Comparison of ENCODE assay signal across 8 cellular contexts in the genomic region with DNA sequence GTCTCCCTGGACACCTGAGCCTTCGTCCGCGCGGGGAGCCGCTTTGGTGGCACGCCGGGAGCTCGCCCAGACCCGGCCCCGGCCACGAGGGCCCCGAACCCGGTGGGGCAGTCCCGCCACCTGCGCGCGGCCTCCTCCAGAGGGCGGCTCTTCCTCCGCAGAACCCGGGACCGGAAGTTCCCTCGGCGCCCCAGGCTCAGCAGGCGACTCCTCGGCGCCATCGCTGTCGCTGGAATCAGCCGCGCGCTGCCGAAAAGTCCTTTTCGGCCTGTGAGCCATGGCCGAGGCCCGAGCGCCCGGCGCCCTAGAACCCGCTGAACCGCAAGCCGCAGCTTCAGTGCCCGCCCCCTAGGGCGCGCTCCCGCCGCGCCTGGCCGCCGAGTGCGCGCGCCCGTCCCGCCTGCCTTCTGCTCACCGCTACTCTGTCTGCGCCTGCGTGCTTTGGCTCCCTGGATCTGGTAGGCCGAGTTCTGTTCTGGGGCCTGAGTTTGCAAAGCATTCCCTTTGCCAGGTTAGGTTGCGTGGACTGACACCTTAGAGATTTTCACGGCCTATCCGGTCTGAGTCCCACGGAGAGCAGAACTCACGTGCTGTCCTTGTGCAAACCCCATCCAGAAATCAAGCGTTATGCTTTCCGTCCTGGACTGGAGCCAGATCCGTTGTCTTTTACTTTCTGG. TPM values are rescaled to one million over a fixed set of nuclear protein-coding genes. Genes with fewer than 3 reads are reported as not detected.
DNase-seq lines count a peak whose midpoint lies in the region; ATAC-seq and TF ChIP-seq lines count a peak whose summit lies in the region.

A gene (minus strand): TSS at position 339 of the 677 bp plus-strand sequence. CDS start 60 bp downstream, at position 279.

- no peaks in the 10 kb centered on the region; the same call in 1 of the 2 replicates for H3K79me2 ChIP-seq in H9 (ENCODE audit: insufficient read depth, low read length)

- TF ChIP-seq CTCF in H9 (conservative IDR thresholded peaks at IDR 0.05) (peak; percentile 57), foreskin keratinocyte (conservative IDR thresholded peaks at IDR 0.05) (peak; percentile 62), subcutaneous adipose tissue (IDR thresholded peaks at IDR 0.05; ENCODE audit: low read depth) (no peak)

- no peak within 1 kb of the TSS for H2BK15ac ChIP-seq in H9 (ENCODE audit: low read depth, low read length)

- no peaks in the 10 kb centered on the region for H3K79me1 ChIP-seq in H9 (ENCODE audit: insufficient read depth, low read depth, low read length, poor library complexity, severe bottlenecking)

- peaks cover 5 to 13% (median 12%) of the 10 kb centered on the region in 3 experiments for H3K36me3 Mint-ChIP-seq in H9 (ENCODE audit: insufficient read depth in 1 of 3, low read depth in 3 of 3)

- no peak within 1 kb of the TSS for H3K27ac ChIP-seq in H9 (ENCODE audit: insufficient read length, low read depth, low read length)
- peak within 1 kb of the TSS; percentile 68 for H3K27ac ChIP-seq in foreskin keratinocyte

- H3K4me3 ChIP-seq in neuron (ENCODE audit: low read length), result peak within 1 kb of the TSS; percentile 41

- H2BK5ac ChIP-seq in H9 (ENCODE audit: insufficient read length, low read length), result no peak within 1 kb of the TSS

- H3K4me1 Mint-ChIP-seq in H9, result peaks cover 13 to 20% of the 10 kb centered on the region in 2 experiments

- H3K36me3 ChIP-seq in neuron (ENCODE audit: insufficient read depth, low read length), result no peaks in the 10 kb centered on the region

- no peak within 1 kb of the TSS for H3K4ac ChIP-seq in H9 (ENCODE audit: low read depth, low read length)

- H3K4me1 ChIP-seq in H9 (ENCODE audit: insufficient read depth, low read length) (no peaks in the 10 kb centered on the region), foreskin keratinocyte (peaks cover 15% of the 10 kb centered on the region), neuron (ENCODE audit: insufficient read depth, low read length) (no peaks in the 10 kb centered on the region)

- H3K9me3 Mint-ChIP-seq in H9, result peaks cover 0 to 2% of the 10 kb centered on the region in 2 experiments; a peak in 2 of 5 replicates

- no peaks in the 10 kb centered on the region for H4K20me1 ChIP-seq in H9 (ENCODE audit: control insufficient read depth, insufficient read depth, insufficient read length)

- H3K23me2 ChIP-seq in H9 (ENCODE audit: insufficient read length, low read depth, low read length, poor library complexity, severe bottlenecking), result peaks cover 3% of the 10 kb centered on the region

- H3K4me2 ChIP-seq in H9 (ENCODE audit: insufficient read depth, insufficient read length, low read length), result peak within 1 kb of the TSS; percentile 84

- DNase-seq in GDM1 (lab: John Stamatoyannopoulos, UW) (peak; percentile 81), H9 (peak; percentile 88), M059J (ENCODE audit: low read depth) (peak; percentile 83), SIG-M5 (lab: John Stamatoyannopoulos, UW) (peak; percentile 67), activated gamma-delta T cell treated with Interleukin-2 at 50 U/mL for 16 hours (peak; percentile 76), foreskin keratinocyte (peak; percentile 61 to 79)

- H3K9me3 ChIP-seq in H9 (ENCODE audit: control insufficient read depth, low read depth, low read length), result no peaks in the 10 kb centered on the region
- no peaks in the 10 kb centered on the region for H3K9me3 ChIP-seq in neuron (ENCODE audit: low read length)

- no peak within 1 kb of the TSS for H2BK20ac ChIP-seq in H9 (ENCODE audit: low read depth, low read length, poor library complexity, severe bottlenecking)

- H3K4me3 Mint-ChIP-seq in H9, result peak within 1 kb of the TSS; percentile 73 to 83

- WGBS in H9 (ENCODE audit: extremely low coverage, insufficient read length, low lambda C conversion rate), result no CpG with 5 or more reads among the region's 66 CpGs

- H3K56ac ChIP-seq in H9 (ENCODE audit: insufficient read length, low read depth, low read length), result no peak within 1 kb of the TSS

- no peak within 1 kb of the TSS for H2AK5ac ChIP-seq in H9 (ENCODE audit: insufficient read length, low read length)

- H3K27me3 Mint-ChIP-seq in H9 (ENCODE audit: low read depth), result no peaks in the 10 kb centered on the region; the same call in 1 of the 2 replicates

- no peak within 1 kb of the TSS for H3K23ac ChIP-seq in H9 (ENCODE audit: insufficient read length, low read depth, low read length)

- H4K5ac ChIP-seq in H9 (ENCODE audit: insufficient read length, low read depth, low read length), result no peak within 1 kb of the TSS

- no peak within 1 kb of the TSS for H4K91ac ChIP-seq in H9 (ENCODE audit: insufficient read length, low read depth, low read length)

- no peak within 1 kb of the TSS for H2BK120ac ChIP-seq in H9 (ENCODE audit: low read depth, low read length, poor library complexity, severe bottlenecking)

- H3K9ac ChIP-seq in H9 (ENCODE audit: extremely low read depth, insufficient read length, low read length), result peak within 1 kb of the TSS; percentile 79

- H3K27me3 ChIP-seq in H9 (ENCODE audit: insufficient read depth, low read length) (no peaks in the 10 kb centered on the region), foreskin keratinocyte (no peaks in the 10 kb centered on the region), neuron (ENCODE audit: insufficient read depth, low read length) (no peaks in the 10 kb centered on the region)

- peak within 1 kb of the TSS; percentile 68 for H2AFZ ChIP-seq in H9 (ENCODE audit: low read length)
- no peak within 1 kb of the TSS for H2AFZ ChIP-seq in neuron (ENCODE audit: low read depth, low read length)

- peak within 1 kb of the TSS; percentile 94 for H3K14ac ChIP-seq in H9 (ENCODE audit: insufficient read depth, low read length)

- H4K8ac ChIP-seq in H9 (replicated peaks; ENCODE audit: insufficient read length, low read depth, low read length), result no peak within 1 kb of the TSS

- no peak within 1 kb of the TSS for H3T11ph ChIP-seq in H9 (ENCODE audit: low read length)

- no peak within 1 kb of the TSS for H2BK12ac ChIP-seq in H9 (ENCODE audit: insufficient read length, low read depth, low read length)

- H3K18ac ChIP-seq in H9 (ENCODE audit: insufficient read length, low read depth, low read length), result peak within 1 kb of the TSS; percentile 87

- peak; percentile 96 for ATAC-seq in foreskin keratinocyte

- peak within 1 kb of the TSS; percentile 95 to 96 (median 95); a peak in 6 of 7 replicates for H3K27ac Mint-ChIP-seq in H9

RNA-seq across cellular contexts. Expression of the gene that starts here (rescaled TPM):
- total RNA-seq in H9 (2021), result 17.1 and 18.3 TPM in 2 replicates
- total RNA-seq in M059J (2014; rRNA removed; shearing (Covaris generic)), result 12.6 and 22.7 TPM in 2 replicates
- 14.2 and 16.7 TPM in 2 replicates for total RNA-seq in foreskin keratinocyte
- polyA plus RNA-seq in foreskin keratinocyte, result 12.9 and 13.0 TPM in 2 replicates
- total RNA-seq in subcutaneous adipose tissue, result 10 to 100 TPM; 25.2 to 39.9 (median 33.9) TPM
